Comparison of ENCODE assay signal across 8 cellular contexts in the genomic region with DNA sequence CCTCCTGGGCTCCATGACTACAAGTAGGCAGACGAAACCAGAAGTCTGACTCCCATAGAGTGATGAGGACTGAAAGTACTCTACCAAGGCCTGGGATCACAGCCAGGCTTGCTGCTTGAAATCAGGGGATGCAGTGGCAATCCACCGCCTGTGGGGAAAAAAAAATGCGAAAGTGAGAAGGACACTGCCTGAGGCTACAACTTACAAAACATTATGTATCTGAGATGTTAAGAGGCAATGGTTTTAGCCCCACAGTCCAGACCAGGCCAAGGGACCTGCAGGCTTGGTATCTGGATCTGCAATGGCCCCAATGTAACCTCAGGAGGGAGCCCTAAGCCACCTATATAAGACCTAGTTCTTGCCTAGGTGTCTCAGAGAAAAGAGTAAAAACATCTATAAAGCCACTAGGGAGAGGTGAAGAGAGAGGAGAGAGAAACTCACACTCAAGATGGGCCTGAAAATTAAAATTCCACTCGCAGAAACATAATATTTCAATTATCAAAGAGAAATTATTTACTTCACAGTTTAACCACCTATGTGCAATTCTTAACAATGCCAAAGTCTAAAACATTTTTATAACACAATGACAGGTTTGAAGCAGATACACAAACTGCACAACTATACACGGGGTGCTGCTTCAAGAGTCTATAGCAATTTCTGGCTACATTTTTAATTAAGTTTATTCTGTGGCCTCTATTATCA. TPM values are rescaled to one million over a fixed set of nuclear protein-coding genes. Genes with fewer than 3 reads are reported as not detected.
DNase-seq lines count a peak whose midpoint lies in the region; ATAC-seq and TF ChIP-seq lines count a peak whose summit lies in the region.

No MANE protein-coding gene starts in this region.

- DNase-seq in DND-41: peak; percentile 18
- peak; percentile 69 for DNase-seq in NCI-H69 (lab: John Stamatoyannopoulos, UW)
- DNase-seq in activated naive CD4-positive, alpha-beta T cell treated with anti-CD3 and anti-CD28 coated beads, Interleukin-2, amount 10 ng/mL, durations not matched to agents 7 days and 5 days: peak; percentile 56
- peak in 4 of 5 donors; percentile 15 to 77 (median 50) for DNase-seq in heart left ventricle
- DNase-seq in putamen (ENCODE audit: low spot score): peak; percentile 31
- no peak for DNase-seq in SKM-1 (lab: John Stamatoyannopoulos, UW; ENCODE audit: unreplicated experiment)

- intact Hi-C loops in heart left ventricle (cut with DNase I): loop anchor here in 5 of 10 donors (5.0 to 10.0 kb wide), 6 partner anchors 435 to 1075 kb away; no protein-coding TSS in a partner anchor

- no peak overlapping the region for H2AFZ ChIP-seq in DND-41 (ENCODE audit: low read depth, low read length)

- H3K4me1 Mint-ChIP-seq in activated naive CD4-positive, alpha-beta T cell treated with anti-CD3 and anti-CD28 coated beads, Interleukin-2, amount 10 ng/mL, durations not matched to agents 7 days and 5 days: peaks cover 3% of the 10 kb centered on the region

- H3K36me3 Mint-ChIP-seq in activated naive CD4-positive, alpha-beta T cell treated with anti-CD3 and anti-CD28 coated beads, Interleukin-2, amount 10 ng/mL, durations not matched to agents 7 days and 5 days: peaks cover 3% of the 10 kb centered on the region

- H3K27me3 Mint-ChIP-seq in activated naive CD4-positive, alpha-beta T cell treated with anti-CD3 and anti-CD28 coated beads, Interleukin-2, amount 10 ng/mL, durations not matched to agents 7 days and 5 days: no peaks in the 10 kb centered on the region

- TF ChIP-seq CTCF in DND-41 (IDR thresholded peaks at IDR 0.05; ENCODE audit: borderline replicate concordance, extremely low read depth, low read length, poor library complexity, severe bottlenecking): peak; percentile 59
- peak; percentile 16 to 62 (median 44) for TF ChIP-seq CTCF in heart left ventricle (IDR thresholded peaks at IDR 0.05)

- ATAC-seq in DND-41 (ENCODE audit: insufficient read depth, low read depth) (peak; percentile 80), GM19455 (IDR thresholded peaks at IDR 0.05; ENCODE audit: unreplicated experiment) (peak; percentile 81), HG03432 (IDR thresholded peaks at IDR 0.05; ENCODE audit: unreplicated experiment) (peak; percentile 95), heart left ventricle (peak; percentile 87 to 95 (median 92))

- CTCF ChIA-PET in activated naive CD4-positive, alpha-beta T cell treated with anti-CD3 and anti-CD28 coated beads, Interleukin-2, amount 10 ng/mL, durations not matched to agents 7 days and 5 days (lab: Charles Lee): no interaction called here

- H3K4me1 ChIP-seq in DND-41 (ENCODE audit: insufficient read depth, low read length): no peaks in the 10 kb centered on the region
- peaks cover 0 to 11% (median 2%) of the 10 kb centered on the region in 12 donors for H3K4me1 ChIP-seq in heart left ventricle

- 33 to 46% (median 40%) methylated on average over 5 of the region's 5 CpGs for WGBS in heart left ventricle, 4 donors

- no peaks in the 10 kb centered on the region for H3K27me3 ChIP-seq in DND-41 (ENCODE audit: insufficient read depth, low read length, poor library complexity)
- H3K27me3 ChIP-seq in heart left ventricle: no peaks in the 10 kb centered on the region

- H3K9me3 ChIP-seq in DND-41 (ENCODE audit: insufficient read depth, low read length, severe bottlenecking): no peaks in the 10 kb centered on the region
- H3K9me3 ChIP-seq in heart left ventricle: peaks cover 0 to 9% (median 2%) of the 10 kb centered on the region in 12 donors

- H3K79me2 ChIP-seq in DND-41 (ENCODE audit: insufficient read depth, low read length): no peaks in the 10 kb centered on the region

- H4K20me1 ChIP-seq in DND-41 (ENCODE audit: insufficient read depth, low read length): no peaks in the 10 kb centered on the region; the same call in 1 of the 2 replicates

- no peak overlapping the region for H3K4me3 Mint-ChIP-seq in activated naive CD4-positive, alpha-beta T cell treated with anti-CD3 and anti-CD28 coated beads, Interleukin-2, amount 10 ng/mL, durations not matched to agents 7 days and 5 days

- no peak overlapping the region for H3K4me2 ChIP-seq in DND-41 (ENCODE audit: insufficient read depth, low read length)

- H3K9me3 Mint-ChIP-seq in activated naive CD4-positive, alpha-beta T cell treated with anti-CD3 and anti-CD28 coated beads, Interleukin-2, amount 10 ng/mL, durations not matched to agents 7 days and 5 days: peaks cover 4% of the 10 kb centered on the region

- H3K27ac ChIP-seq in DND-41 (ENCODE audit: low read length) (no peak overlapping the region), heart left ventricle (peak overlapping the region in 4 of 12 donors; percentile 3 to 44 (median 17))

- H3K4me3 ChIP-seq in DND-41 (ENCODE audit: low read depth in 1 of 2, low read length in 2 of 2): no peak overlapping the region
- no peak overlapping the region for H3K4me3 ChIP-seq in heart left ventricle

- no peak for TF ChIP-seq POLR2A in heart left ventricle (IDR thresholded peaks at IDR 0.05)

- H3K36me3 ChIP-seq in DND-41 (ENCODE audit: insufficient read depth, low read length) (no peaks in the 10 kb centered on the region), heart left ventricle (no peaks in the 10 kb centered on the region)

- H3K9ac ChIP-seq in DND-41 (ENCODE audit: low read depth, low read length): no peak overlapping the region

- no peak overlapping the region for H3K27ac Mint-ChIP-seq in activated naive CD4-positive, alpha-beta T cell treated with anti-CD3 and anti-CD28 coated beads, Interleukin-2, amount 10 ng/mL, durations not matched to agents 7 days and 5 days

RNA-seq across cellular contexts. Expression of a gene that starts 13.9 kb away (rescaled TPM):
- total RNA-seq in heart left ventricle: 10 to 100 TPM in 8 of 9 donors, 1 to 10 TPM in 1; 9.5 to 68.4 (median 14.1) TPM
- polyA plus RNA-seq in heart left ventricle: 10 to 100 TPM; 11.0 to 23.5 TPM
